ENCODE assay signal across 28 cellular contexts in genomic region chr16:20853981-20854620, GRCh38. TPM values are rescaled to one million over a fixed set of nuclear protein-coding genes. Genes with fewer than 3 reads are reported as not detected.
DNase-seq lines count a peak whose midpoint lies in the region; ATAC-seq, FAIRE-seq and TF ChIP-seq lines count a peak whose summit lies in the region.
"Had no signal": no experiment of that assay in that cellular context is flagged by ENCODE, and none has a peak within 500 bp of the region (broad histone marks: within the 10 kb centered on the region; RNA-seq: fewer than 3 reads in every experiment).

No MANE protein-coding gene starts in this region.

- H3K9me1 ChIP-seq in endothelial cell of umbilical vein (replicated peaks; ENCODE audit: control insufficient read depth, extremely low read depth, insufficient read depth, low read length): no peaks in the 10 kb centered on the region

- H3K27ac ChIP-seq in mammary epithelial cell (ENCODE audit: insufficient read depth, low read depth, low read length) (no peak overlapping the region), endothelial cell of umbilical vein (ENCODE audit: insufficient read depth, low read depth, low read length) (peak overlapping the region; percentile 66), subcutaneous abdominal adipose tissue (ENCODE audit: low read depth, low read length) (peak overlapping the region; percentile 83)
- H3K27ac ChIP-seq: HL-60, SK-N-MC had no signal

- H3K4me3 ChIP-seq in mammary epithelial cell (replicated peaks in 1 of 3; ENCODE audit: insufficient read depth in 1 of 3, low read depth in 2 of 3, low read length in 3 of 3): no peak overlapping the region
- no peak overlapping the region for H3K4me3 ChIP-seq in endothelial cell of umbilical vein (replicated peaks in 1 of 3; ENCODE audit: insufficient read depth in 1 of 3, low read depth in 1 of 3, low read length in 3 of 3)
- no peak overlapping the region for H3K4me3 ChIP-seq in subcutaneous abdominal adipose tissue (ENCODE audit: low read depth in 1 of 5, low read length in 5 of 5)
- H3K4me3 ChIP-seq: adrenal gland, SK-N-MC, upper lobe of left lung had no signal

- peaks cover 26% of the 10 kb centered on the region for H3K4me1 Mint-ChIP-seq in MCF 10A (ENCODE audit: insufficient read depth, unreplicated experiment)
- peaks cover 5% of the 10 kb centered on the region for H3K4me1 Mint-ChIP-seq in activated CD4-positive, alpha-beta T cell treated with anti-CD3 and anti-CD28 coated beads for 36 hours
- H3K4me1 Mint-ChIP-seq: T-helper 17 cell had no signal

- H3K79me2 ChIP-seq in mammary epithelial cell (ENCODE audit: insufficient read depth, low read length) (peaks cover 10% of the 10 kb centered on the region), endothelial cell of umbilical vein (ENCODE audit: control insufficient read depth, insufficient read depth, low read length) (peaks cover 8% of the 10 kb centered on the region)

- intact Hi-C loops in MCF 10A (cut with micrococcal nuclease) (loop anchor here (2.0 to 5.0 kb wide), 2 partner anchors 47 to 148 kb away; partner anchors contain the start of genes ERI2 and REXO5), mammary epithelial cell (cut with micrococcal nuclease) (loop anchor here (5.0 to 10.0 kb wide), 3 partner anchors 148 to 451 kb away; partner anchors contain the start of gene LDAF1), endothelial cell of umbilical vein (cut with micrococcal nuclease) (loop anchor here (1.0 to 5.0 kb wide), 5 partner anchors 12 to 423 kb away; partner anchors contain the start of genes CRYM, DCUN1D3 and LYRM1)
- intact Hi-C loops in activated CD4-positive, alpha-beta T cell treated with anti-CD3 and anti-CD28 coated beads for 36 hours (cut with DNase I, micrococcal nuclease): loop anchor here in 1 of 2 experiments (5.0 kb wide), 1 partner anchor 148 kb away; no protein-coding TSS in a partner anchor

- H3K9ac ChIP-seq in mammary epithelial cell (ENCODE audit: insufficient read depth, low read length): no peak overlapping the region
- H3K9ac ChIP-seq in endothelial cell of umbilical vein (replicated peaks; ENCODE audit: extremely low read depth, insufficient read depth, low read length): no peak overlapping the region
- no peak overlapping the region for H3K9ac ChIP-seq in subcutaneous abdominal adipose tissue (ENCODE audit: low read length in 5 of 5)

- TF ChIP-seq POLR2A in endothelial cell of umbilical vein (IDR thresholded peaks at IDR 0.05; ENCODE audit: low read depth, low read length): no peak

- no peaks in the 10 kb centered on the region for H3K9me3 ChIP-seq in mammary epithelial cell (replicated peaks; ENCODE audit: insufficient read depth, low read length)
- H3K9me3 ChIP-seq in endothelial cell of umbilical vein (replicated peaks; ENCODE audit: control insufficient read depth, insufficient read depth, low read length): no peaks in the 10 kb centered on the region
- no peaks in the 10 kb centered on the region for H3K9me3 ChIP-seq in subcutaneous abdominal adipose tissue (ENCODE audit: control insufficient read depth in 5 of 5, low read length in 5 of 5)
- H3K9me3 ChIP-seq: adrenal gland, upper lobe of left lung had no signal

- dilution Hi-C loops in mammary epithelial cell (cut with HindIII; ENCODE audit: low sequenced_read_pairs) (no loop called here), endothelial cell of umbilical vein (cut with MboI; ENCODE audit: extremely low pct_ligation_motif_present, low sequenced_read_pairs) (no loop called here)

- H3K27me3 Mint-ChIP-seq in MCF 10A (ENCODE audit: insufficient read depth, unreplicated experiment): no peaks in the 10 kb centered on the region
- H3K27me3 Mint-ChIP-seq in activated CD4-positive, alpha-beta T cell treated with anti-CD3 and anti-CD28 coated beads for 36 hours: no peaks in the 10 kb centered on the region
- H3K27me3 Mint-ChIP-seq: B cell; memory B cell; stimulated activated naive CD8-positive, alpha-beta T cell treated with anti-CD3 and anti-CD28 coated beads, Interleukin-15, amount 100 ng/mL, for 72 hours; T-helper 17 cell had no signal

- ATAC-seq in GM21367 (IDR thresholded peaks at IDR 0.05; ENCODE audit: unreplicated experiment) (no peak), GM18909 (IDR thresholded peaks at IDR 0.05; ENCODE audit: poor library complexity, unreplicated experiment) (no peak)
- ATAC-seq in activated CD4-positive, alpha-beta T cell treated with anti-CD3 and anti-CD28 coated beads for 36 hours: no peak
- ATAC-seq: stimulated activated naive CD8-positive, alpha-beta T cell treated with anti-CD3 and anti-CD28 coated beads, Interleukin-15, amount 100 ng/mL, for 72 hours; T-helper 17 cell had no signal

- no peak overlapping the region for H3K4me2 ChIP-seq in mammary epithelial cell (ENCODE audit: insufficient read depth, low read depth, low read length)
- H3K4me2 ChIP-seq in endothelial cell of umbilical vein (ENCODE audit: insufficient read depth, low read length): peak overlapping the region; percentile 30

- in situ Hi-C loops in mammary epithelial cell (cut with MboI; ENCODE audit: low sequenced_read_pairs in 2 of 2): loop anchor here (5.0 to 25.0 kb wide), 3 partner anchors 231 to 1483 kb away; no protein-coding TSS in a partner anchor

- H3K4me3 Mint-ChIP-seq in MCF 10A (ENCODE audit: unreplicated experiment): no peak overlapping the region
- H3K4me3 Mint-ChIP-seq in activated CD4-positive, alpha-beta T cell treated with anti-CD3 and anti-CD28 coated beads for 36 hours: no peak overlapping the region
- H3K4me3 Mint-ChIP-seq: B cell; H9; memory B cell; stimulated activated naive CD8-positive, alpha-beta T cell treated with anti-CD3 and anti-CD28 coated beads, Interleukin-15, amount 100 ng/mL, for 72 hours; T-helper 17 cell had no signal

- TF ChIP-seq CTCF in MCF 10A (IDR thresholded peaks at IDR 0.05; ENCODE audit: unreplicated experiment) (no peak), mammary epithelial cell (conservative IDR thresholded peaks at IDR 0.05 in 1 of 2, IDR thresholded peaks at IDR 0.05 in 1 of 2; ENCODE audit: extremely low read depth in 1 of 2, insufficient read depth in 1 of 2, low read depth in 1 of 2, low read length in 2 of 2) (no peak), endothelial cell of umbilical vein (IDR thresholded peaks at IDR 0.05; ENCODE audit: extremely low read depth in 1 of 2, insufficient read depth in 1 of 2, low read depth in 1 of 2, low read length in 2 of 2) (no peak)

- peak overlapping the region; percentile 39 for H3K27ac Mint-ChIP-seq in MCF 10A (ENCODE audit: low read depth, unreplicated experiment)
- H3K27ac Mint-ChIP-seq in activated CD4-positive, alpha-beta T cell treated with anti-CD3 and anti-CD28 coated beads for 36 hours: no peak overlapping the region
- H3K27ac Mint-ChIP-seq: B cell; memory B cell; stimulated activated naive CD8-positive, alpha-beta T cell treated with anti-CD3 and anti-CD28 coated beads, Interleukin-15, amount 100 ng/mL, for 72 hours; T-helper 17 cell had no signal

- H3K9me3 Mint-ChIP-seq in MCF 10A (ENCODE audit: unreplicated experiment): no peaks in the 10 kb centered on the region
- H3K9me3 Mint-ChIP-seq in activated CD4-positive, alpha-beta T cell treated with anti-CD3 and anti-CD28 coated beads for 36 hours (ENCODE audit: low read depth): no peaks in the 10 kb centered on the region
- H3K9me3 Mint-ChIP-seq: H9; memory B cell; stimulated activated naive CD8-positive, alpha-beta T cell treated with anti-CD3 and anti-CD28 coated beads, Interleukin-15, amount 100 ng/mL, for 72 hours had no signal

- WGBS in mammary epithelial cell (ENCODE audit: low coverage, missing lambda C conversion rate): 89% methylated on average over 2 of the region's 3 CpGs

- H3K36me3 ChIP-seq in mammary epithelial cell (ENCODE audit: insufficient read depth, low read length): peaks cover 4% of the 10 kb centered on the region
- peaks cover 10 to 14% of the 10 kb centered on the region in 2 experiments for H3K36me3 ChIP-seq in endothelial cell of umbilical vein (ENCODE audit: control insufficient read depth in 2 of 2, extremely low read depth in 1 of 2, insufficient read depth in 2 of 2, low read length in 2 of 2)
- peaks cover 0 to 16% (median 12%) of the 10 kb centered on the region in 5 donors for H3K36me3 ChIP-seq in subcutaneous abdominal adipose tissue (ENCODE audit: control insufficient read depth in 5 of 5, insufficient read depth in 5 of 5, low read length in 5 of 5)

- H3K4me1 ChIP-seq in mammary epithelial cell (ENCODE audit: insufficient read depth, low read length) (peaks cover 26% of the 10 kb centered on the region), endothelial cell of umbilical vein (ENCODE audit: control insufficient read depth, extremely low read depth, insufficient read depth, low read length) (peaks cover 48% of the 10 kb centered on the region), subcutaneous abdominal adipose tissue (ENCODE audit: control insufficient read depth in 5 of 5, insufficient read depth in 5 of 5, low read length in 5 of 5) (peaks cover 12 to 82% (median 68%) of the 10 kb centered on the region in 5 donors)

- DNase-seq in MCF 10A (ENCODE audit: unreplicated experiment): no peak
- no peak for DNase-seq in mammary epithelial cell
- peak; percentile 45 for DNase-seq in RCC 7860 (ENCODE audit: low spot score)
- DNase-seq in endothelial cell of umbilical vein (ENCODE audit: low read depth, low spot score): peak; percentile 63
- no peak for DNase-seq in activated CD4-positive, alpha-beta T cell treated with anti-CD3 and anti-CD28 coated beads for 36 hours
- DNase-seq: activated CD4-positive, alpha-beta T cell treated with anti-CD3 and anti-CD28 coated beads, Interleukin-2, amount 50 U/mL, for 48 hours; activated CD8-positive, alpha-beta memory T cell treated with anti-CD3 and anti-CD28 coated beads, Interleukin-2, amount 50 U/mL, for 48 hours; activated gamma-delta T cell treated with Interleukin-2 at 50 U/mL for 16 hours; adrenal gland; erythroblast; foreskin fibroblast; H9; islet precursor cell; NCI-H446 treated with DMSO at 0.1 percent for 48 hours; NK-92 treated with Interleukin-12 subunit alpha and Interleukin-12 subunit beta, amount 100 ng/mL, for 24 hours; retina; stimulated activated CD4-positive, alpha-beta T cell treated with anti-CD3 and anti-CD28 coated beads, Interleukin-12 subunit alpha, Interleukin-12 subunit beta, amount 100 ng/mL, for 4 hours; stimulated activated CD4-positive, alpha-beta T cell treated with anti-CD3 and anti-CD28 coated beads, Interleukin-4, amount 100 ng/mL, for 4 hours; stimulated activated naive CD8-positive, alpha-beta T cell treated with anti-CD3 and anti-CD28 coated beads, Interleukin-15, amount 100 ng/mL, for 72 hours; T-helper 17 cell; upper lobe of left lung had no signal

- H3K36me3 Mint-ChIP-seq in MCF 10A (ENCODE audit: insufficient read depth, unreplicated experiment): peaks cover 67% of the 10 kb centered on the region
- peaks cover 6% of the 10 kb centered on the region for H3K36me3 Mint-ChIP-seq in activated CD4-positive, alpha-beta T cell treated with anti-CD3 and anti-CD28 coated beads for 36 hours (ENCODE audit: low read depth)

- H4K20me1 ChIP-seq in mammary epithelial cell (ENCODE audit: insufficient read depth, low read length) (no peaks in the 10 kb centered on the region), endothelial cell of umbilical vein (replicated peaks; ENCODE audit: control insufficient read depth, extremely low read depth, insufficient read depth, low read length) (no peaks in the 10 kb centered on the region)

- BruUV-seq in MCF 10A (replicated peaks; lab: Mats Ljungman, UMichigan) (no TSS peak), mammary epithelial cell (replicated peaks; lab: Mats Ljungman, UMichigan) (no TSS peak), endothelial cell of umbilical vein (replicated peaks; lab: Mats Ljungman, UMichigan) (TSS peak; percentile 7)

- H3K27me3 ChIP-seq in mammary epithelial cell (ENCODE audit: insufficient read depth, low read length): no peaks in the 10 kb centered on the region
- H3K27me3 ChIP-seq in endothelial cell of umbilical vein (ENCODE audit: control insufficient read depth in 2 of 2, insufficient read depth in 2 of 2, low read length in 2 of 2): no peaks in the 10 kb centered on the region
- H3K27me3 ChIP-seq in subcutaneous abdominal adipose tissue (ENCODE audit: control insufficient read depth in 5 of 5, insufficient read depth in 4 of 5, low read length in 5 of 5): no peaks in the 10 kb centered on the region
- H3K27me3 ChIP-seq: adrenal gland, upper lobe of left lung had no signal

- H2AFZ ChIP-seq in mammary epithelial cell (ENCODE audit: low read depth, low read length) (no peak overlapping the region), endothelial cell of umbilical vein (ENCODE audit: low read depth, low read length) (no peak overlapping the region)

- CTCF ChIA-PET in MCF 10A (lab: Yijun Ruan, JAX) (interaction anchor here (0.6 to 2.2 kb wide), 8 partner anchors 10 to 315 kb away, joined by 3 to 8 read pairs (median 4); no protein-coding TSS in a partner anchor), mammary epithelial cell (lab: Charles Lee; ENCODE audit: low non-redundant PET) (interaction anchor here (0.6 kb wide), 2 partner anchors 90 to 303 kb away, joined by 3 to 5 read pairs; no protein-coding TSS in a partner anchor), endothelial cell of umbilical vein (lab: Charles Lee) (interaction anchor here (0.7 to 2.9 kb wide), 13 partner anchors 10 to 230 kb away, joined by 3 to 11 read pairs (median 4); no protein-coding TSS in a partner anchor)
- CTCF ChIA-PET in activated CD4-positive, alpha-beta T cell treated with anti-CD3 and anti-CD28 coated beads for 36 hours (lab: Charles Lee): interaction anchor here (0.5 to 1.3 kb wide), 4 partner anchors 21 to 194 kb away, joined by 3 to 4 read pairs (median 4); no protein-coding TSS in a partner anchor

- POLR2A ChIA-PET in MCF 10A (lab: Yijun Ruan, JAX): interaction anchor here (0.7 to 10.7 kb wide), 6 partner anchors 13 to 1316 kb away, joined by 6 to 260 read pairs (median 27); partner anchors contain the start of genes DCUN1D3, ERI2, LYRM1 and REXO5
- POLR2A ChIA-PET in endothelial cell of umbilical vein (lab: Charles Lee): interaction anchor here (0.5 to 1.5 kb wide), 6 partner anchors 15 to 48 kb away, joined by 3 to 5 read pairs (median 3); partner anchors contain the start of genes DCUN1D3, ERI2, LYRM1 and REXO5
- POLR2A ChIA-PET in activated CD4-positive, alpha-beta T cell treated with anti-CD3 and anti-CD28 coated beads for 36 hours (lab: Charles Lee): no interaction called here

- FAIRE-seq in RCC 7860 (lab: Jason Lieb, UNC): no peak
- FAIRE-seq in endothelial cell of umbilical vein (lab: Jason Lieb, UNC): peak; percentile 90

RNA-seq across cellular contexts. Expression of gene DCUN1D3, which starts 46.1 kb away (rescaled TPM):
- total RNA-seq in MCF 10A (2022): 31.0 and 31.7 TPM in 2 replicates
- 10 to 100 TPM; 20.2 to 25.0 TPM for total RNA-seq in mammary epithelial cell
- polyA plus RNA-seq in mammary epithelial cell: 5.4 TPM
- polyA minus RNA-seq in mammary epithelial cell: 10.9 TPM
- 35.0 and 39.6 TPM in 2 replicates for total RNA-seq in endothelial cell of umbilical vein
- 8.8 and 10.4 TPM in 2 replicates for polyA plus RNA-seq in endothelial cell of umbilical vein
- polyA plus RNA-seq in endothelial cell of umbilical vein (2011; cell fraction: cytosol; rRNA removed): 13.5 and 14.2 TPM in 2 replicates
- polyA plus RNA-seq in endothelial cell of umbilical vein (2011; cell fraction: nucleus; rRNA removed): 28.5 and 31.3 TPM in 2 replicates
- polyA plus RNA-seq in endothelial cell of umbilical vein (2012): 15.7 and 16.5 TPM in 2 replicates
- 40.9 and 43.9 TPM in 2 replicates for polyA minus RNA-seq in endothelial cell of umbilical vein
- 1.6 TPM for polyA minus RNA-seq in endothelial cell of umbilical vein (2011; cell fraction: cytosol; rRNA and poly(A)+ RNA removed)
- polyA minus RNA-seq in endothelial cell of umbilical vein (2011; cell fraction: nucleus; rRNA and poly(A)+ RNA removed): 40.7 and 47.7 TPM in 2 replicates
- total RNA-seq in activated CD4-positive, alpha-beta T cell treated with anti-CD3 and anti-CD28 coated beads for 36 hours: 1 to 10 TPM; 4.2 to 5.1 TPM

RNA-seq across cellular contexts. Expression of gene LYRM1, which starts 46.5 kb away (rescaled TPM):
- total RNA-seq in MCF 10A (2022) (67.3 and 92.8 TPM in 2 replicates), mammary epithelial cell (10 to 100 TPM; 20.8 to 24.3 TPM), endothelial cell of umbilical vein (28.4 and 29.1 TPM in 2 replicates)
- polyA plus RNA-seq in mammary epithelial cell (25.3 TPM), endothelial cell of umbilical vein (13.8 and 20.4 TPM in 2 replicates)
- polyA minus RNA-seq in mammary epithelial cell (10.0 TPM), endothelial cell of umbilical vein (10.3 and 13.5 TPM in 2 replicates)
- 34.3 and 34.7 TPM in 2 replicates for polyA plus RNA-seq in endothelial cell of umbilical vein (2011; cell fraction: cytosol; rRNA removed)
- 16.3 and 18.2 TPM in 2 replicates for polyA plus RNA-seq in endothelial cell of umbilical vein (2011; cell fraction: nucleus; rRNA removed)
- 45.2 and 45.3 TPM in 2 replicates for polyA plus RNA-seq in endothelial cell of umbilical vein (2012)
- 9.3 TPM for polyA minus RNA-seq in endothelial cell of umbilical vein (2011; cell fraction: cytosol; rRNA and poly(A)+ RNA removed)
- 6.7 and 7.1 TPM in 2 replicates for polyA minus RNA-seq in endothelial cell of umbilical vein (2011; cell fraction: nucleus; rRNA and poly(A)+ RNA removed)
- total RNA-seq in activated CD4-positive, alpha-beta T cell treated with anti-CD3 and anti-CD28 coated beads for 36 hours: 10 to 100 TPM; 24.7 to 29.5 TPM

RNA-seq across cellular contexts. Expression of gene REXO5, which starts 47.8 kb away (rescaled TPM):
- total RNA-seq in MCF 10A (2022) (3.8 and 6.1 TPM in 2 replicates), mammary epithelial cell (1 to 10 TPM; 3.5 to 6.7 TPM), endothelial cell of umbilical vein (7.4 and 11.5 TPM in 2 replicates)
- polyA plus RNA-seq in mammary epithelial cell (3.9 TPM), endothelial cell of umbilical vein (2.1 and 2.3 TPM in 2 replicates)
- polyA minus RNA-seq in mammary epithelial cell (not detected), endothelial cell of umbilical vein (13.6 and 14.2 TPM in 2 replicates)
- polyA plus RNA-seq in endothelial cell of umbilical vein (2011; cell fraction: cytosol; rRNA removed): 3.0 TPM in 2 replicates
- polyA plus RNA-seq in endothelial cell of umbilical vein (2011; cell fraction: nucleus; rRNA removed): 17.4 and 19.8 TPM in 2 replicates
- 2.9 and 3.5 TPM in 2 replicates for polyA plus RNA-seq in endothelial cell of umbilical vein (2012)
- 4.2 TPM for polyA minus RNA-seq in endothelial cell of umbilical vein (2011; cell fraction: cytosol; rRNA and poly(A)+ RNA removed)
- 17.9 and 19.8 TPM in 2 replicates for polyA minus RNA-seq in endothelial cell of umbilical vein (2011; cell fraction: nucleus; rRNA and poly(A)+ RNA removed)
- total RNA-seq in activated CD4-positive, alpha-beta T cell treated with anti-CD3 and anti-CD28 coated beads for 36 hours: 10 to 100 TPM; 17.9 to 20.4 TPM

RNA-seq across cellular contexts. Expression of gene ERI2, which starts 47.8 kb away (rescaled TPM):
- total RNA-seq in MCF 10A (2022) (26.8 and 28.4 TPM in 2 replicates), mammary epithelial cell (10 to 100 TPM; 31.4 to 32.5 TPM), endothelial cell of umbilical vein (8.9 and 9.3 TPM in 2 replicates)
- polyA plus RNA-seq in mammary epithelial cell (12.1 TPM), endothelial cell of umbilical vein (6.6 and 16.1 TPM in 2 replicates)
- polyA minus RNA-seq in mammary epithelial cell (5.7 TPM), endothelial cell of umbilical vein (5.1 and 6.1 TPM in 2 replicates)
- polyA plus RNA-seq in endothelial cell of umbilical vein (2011; cell fraction: cytosol; rRNA removed): 3.9 and 4.4 TPM in 2 replicates
- 6.9 and 10.9 TPM in 2 replicates for polyA plus RNA-seq in endothelial cell of umbilical vein (2011; cell fraction: nucleus; rRNA removed)
- polyA plus RNA-seq in endothelial cell of umbilical vein (2012): 5.0 and 5.3 TPM in 2 replicates
- polyA minus RNA-seq in endothelial cell of umbilical vein (2011; cell fraction: cytosol; rRNA and poly(A)+ RNA removed): 10.1 TPM
- 4.1 and 5.4 TPM in 2 replicates for polyA minus RNA-seq in endothelial cell of umbilical vein (2011; cell fraction: nucleus; rRNA and poly(A)+ RNA removed)
- 10 to 100 TPM; 17.6 to 19.8 TPM for total RNA-seq in activated CD4-positive, alpha-beta T cell treated with anti-CD3 and anti-CD28 coated beads for 36 hours

Comparison
In these comparisons a context has a peak if more than half of its experiments do, and no peak if none do; other contexts are left out.
1. DNase-seq: peak in RCC 7860 (single experiment) and endothelial cell of umbilical vein (single experiment); none in MCF 10A (single experiment), mammary epithelial cell (single experiment) and activated CD4-positive, alpha-beta T cell treated with anti-CD3 and anti-CD28 coated beads for 36 hours (single experiment).